In genomic region chr7:40093631-40094350, GRCh38 we compare ENCODE assay signal across 19 cellular contexts. TPM values are rescaled to one million over a fixed set of nuclear protein-coding genes. Genes with fewer than 3 reads are reported as not detected.
DNase-seq lines count a peak whose midpoint lies in the region; ATAC-seq and TF ChIP-seq lines count a peak whose summit lies in the region.
"Had no signal": no experiment of that assay in that cellular context is flagged by ENCODE, and none has a peak within 500 bp of the region (broad histone marks: within the 10 kb centered on the region; RNA-seq: fewer than 3 reads in every experiment).

No MANE protein-coding gene starts in this region.

- H3K36me3 ChIP-seq in CD8-positive, alpha-beta T cell (ENCODE audit: insufficient read depth, low read length), result peaks cover 35% of the 10 kb centered on the region
- peaks cover 66% of the 10 kb centered on the region for H3K36me3 ChIP-seq in endodermal cell (ENCODE audit: control insufficient read depth, insufficient read depth, low read length)

- H3K4me1 ChIP-seq in CD8-positive, alpha-beta T cell (ENCODE audit: insufficient read depth, low read length), result no peaks in the 10 kb centered on the region
- H3K4me1 ChIP-seq in endodermal cell (ENCODE audit: control insufficient read depth, insufficient read depth, low read length), result no peaks in the 10 kb centered on the region
- H3K4me1 ChIP-seq: BLaER1 had no signal

- no peak overlapping the region for H3K4me3 ChIP-seq in CD8-positive, alpha-beta T cell (ENCODE audit: low read depth, low read length)
- no peak overlapping the region for H3K4me3 ChIP-seq in endodermal cell (ENCODE audit: low read length)
- H3K4me3 ChIP-seq: BLaER1 had no signal

- in situ Hi-C loops in ACHN (cut with HindIII; ENCODE audit: low pct_ligation_motif_present, low pct_unique_long_range_greater_than_20kb, low sequenced_read_pairs), result no loop called here

- H3K9ac ChIP-seq in endodermal cell (ENCODE audit: extremely low read depth, low read length, poor library complexity, severe bottlenecking), result no peak overlapping the region
- H3K9ac ChIP-seq: BLaER1, KMS-11 had no signal

- no peaks in the 10 kb centered on the region for H3K4me1 Mint-ChIP-seq in activated CD8-positive, alpha-beta memory T cell treated with anti-CD3 and anti-CD28 coated beads, Interleukin-2, amount 10 ng/mL, durations not matched to agents 7 days and 5 days
- peaks cover 8% of the 10 kb centered on the region for H3K4me1 Mint-ChIP-seq in CD8-positive, alpha-beta T cell (ENCODE audit: low read depth)
- H3K4me1 Mint-ChIP-seq in endodermal cell (peaks cover 9% of the 10 kb centered on the region), osteocyte (ENCODE audit: unreplicated experiment) (peaks cover 5% of the 10 kb centered on the region)

- H3K36me3 Mint-ChIP-seq in activated CD8-positive, alpha-beta memory T cell treated with anti-CD3 and anti-CD28 coated beads, Interleukin-2, amount 10 ng/mL, durations not matched to agents 7 days and 5 days, result peaks cover 30% of the 10 kb centered on the region
- H3K36me3 Mint-ChIP-seq in CD8-positive, alpha-beta T cell, result peaks cover 69% of the 10 kb centered on the region
- H3K36me3 Mint-ChIP-seq in endodermal cell (ENCODE audit: low read depth), result peaks cover 39% of the 10 kb centered on the region
- peaks cover 50% of the 10 kb centered on the region for H3K36me3 Mint-ChIP-seq in osteocyte (ENCODE audit: unreplicated experiment)

- no peak for TF ChIP-seq CTCF in CD8-positive, alpha-beta T cell (IDR thresholded peaks at IDR 0.05)
- TF ChIP-seq CTCF in endodermal cell (conservative IDR thresholded peaks at IDR 0.05), result no peak
- TF ChIP-seq CTCF in osteocyte (IDR thresholded peaks at IDR 0.05), result no peak

- POLR2A ChIA-PET in CD8-positive, alpha-beta T cell (lab: Charles Lee), result interaction anchor here (0.5 to 0.6 kb wide), 2 partner anchors 8 to 188 kb away, joined by 3 read pairs; no protein-coding TSS in a partner anchor

- H3K27me3 Mint-ChIP-seq in activated CD8-positive, alpha-beta memory T cell treated with anti-CD3 and anti-CD28 coated beads, Interleukin-2, amount 10 ng/mL, durations not matched to agents 7 days and 5 days, result no peaks in the 10 kb centered on the region
- no peaks in the 10 kb centered on the region for H3K27me3 Mint-ChIP-seq in CD8-positive, alpha-beta T cell (ENCODE audit: low read depth)
- H3K27me3 Mint-ChIP-seq in endodermal cell (ENCODE audit: insufficient read depth) (no peaks in the 10 kb centered on the region), osteocyte (ENCODE audit: unreplicated experiment) (no peaks in the 10 kb centered on the region)

- H3K9me3 ChIP-seq in CD8-positive, alpha-beta T cell (ENCODE audit: low read length), result no peaks in the 10 kb centered on the region
- no peaks in the 10 kb centered on the region for H3K9me3 ChIP-seq in endodermal cell (ENCODE audit: control insufficient read depth, low read length)
- H3K9me3 ChIP-seq: BLaER1 had no signal

- DNase-seq in activated CD8-positive, alpha-beta memory T cell treated with anti-CD3 and anti-CD28 coated beads, Interleukin-2, amount 10 ng/mL, durations not matched to agents 7 days and 5 days, result no peak
- no peak for DNase-seq in activated CD8-positive, alpha-beta memory T cell treated with anti-CD3 and anti-CD28 coated beads for 24 hours
- no peak for DNase-seq in CD8-positive, alpha-beta T cell
- DNase-seq in endodermal cell (no peak), osteocyte (ENCODE audit: extremely low spot score, unreplicated experiment) (no peak), ACHN (no peak), DMS153 treated with DMSO at 0.1 percent for 48 hours (lab: John Stamatoyannopoulos, UW; ENCODE audit: unreplicated experiment) (no peak)
- DNase-seq: CD8-positive, alpha-beta memory T cell; DMS79; MV-4-11; NCI-H187; NCI-H2107; NCI-H510A; NCI-H774; SIG-M5 had no signal

- no peak for ATAC-seq in activated CD8-positive, alpha-beta memory T cell treated with anti-CD3 and anti-CD28 coated beads, Interleukin-2, amount 10 ng/mL, durations not matched to agents 7 days and 5 days
- ATAC-seq in CD8-positive, alpha-beta T cell, result no peak
- no peak for ATAC-seq in HG03139 (IDR thresholded peaks at IDR 0.05; ENCODE audit: unreplicated experiment)

- intact Hi-C loops in CD8-positive, alpha-beta T cell (cut with DNase I, micrococcal nuclease), result no loop called here

- CTCF ChIA-PET in activated CD8-positive, alpha-beta memory T cell treated with anti-CD3 and anti-CD28 coated beads, Interleukin-2, amount 10 ng/mL, durations not matched to agents 7 days and 5 days (lab: Charles Lee), result no interaction called here
- CTCF ChIA-PET in CD8-positive, alpha-beta T cell (lab: Charles Lee), result no interaction called here

- no peaks in the 10 kb centered on the region for H3K9me3 Mint-ChIP-seq in activated CD8-positive, alpha-beta memory T cell treated with anti-CD3 and anti-CD28 coated beads, Interleukin-2, amount 10 ng/mL, durations not matched to agents 7 days and 5 days (ENCODE audit: low read depth)
- no peaks in the 10 kb centered on the region for H3K9me3 Mint-ChIP-seq in CD8-positive, alpha-beta T cell
- no peaks in the 10 kb centered on the region for H3K9me3 Mint-ChIP-seq in endodermal cell
- H3K9me3 Mint-ChIP-seq in osteocyte (ENCODE audit: unreplicated experiment), result no peaks in the 10 kb centered on the region
- H3K9me3 Mint-ChIP-seq: CD8-positive, alpha-beta memory T cell had no signal

- H3K27ac Mint-ChIP-seq in activated CD8-positive, alpha-beta memory T cell treated with anti-CD3 and anti-CD28 coated beads, Interleukin-2, amount 10 ng/mL, durations not matched to agents 7 days and 5 days, result peak overlapping the region; percentile 2
- H3K27ac Mint-ChIP-seq in CD8-positive, alpha-beta T cell, result peak overlapping the region; percentile 22
- H3K27ac Mint-ChIP-seq in endodermal cell (peak overlapping the region; percentile 45), osteocyte (ENCODE audit: unreplicated experiment) (peak overlapping the region; percentile 52)

- H3K27ac ChIP-seq in CD8-positive, alpha-beta T cell (ENCODE audit: low read depth, low read length), result no peak overlapping the region
- no peak overlapping the region for H3K27ac ChIP-seq in endodermal cell (ENCODE audit: low read depth, low read length)
- H3K27ac ChIP-seq: BLaER1, KMS-11 had no signal

- WGBS in endodermal cell (ENCODE audit: insufficient coverage in 1 of 2, insufficient read length in 1 of 2), 2 experiments, result 92 to 100% methylated on average over 7 of the region's 8 CpGs

- no peak overlapping the region for H3K4me3 Mint-ChIP-seq in activated CD8-positive, alpha-beta memory T cell treated with anti-CD3 and anti-CD28 coated beads, Interleukin-2, amount 10 ng/mL, durations not matched to agents 7 days and 5 days
- no peak overlapping the region for H3K4me3 Mint-ChIP-seq in CD8-positive, alpha-beta T cell
- H3K4me3 Mint-ChIP-seq in endodermal cell (no peak overlapping the region), osteocyte (ENCODE audit: unreplicated experiment) (no peak overlapping the region)
- H3K4me3 Mint-ChIP-seq: CD8-positive, alpha-beta memory T cell had no signal

- H3K27me3 ChIP-seq in CD8-positive, alpha-beta T cell (ENCODE audit: insufficient read depth, low read length), result no peaks in the 10 kb centered on the region
- H3K27me3 ChIP-seq in endodermal cell (ENCODE audit: control insufficient read depth, insufficient read depth, low read length, poor library complexity, severe bottlenecking), result no peaks in the 10 kb centered on the region
- H3K27me3 ChIP-seq: BLaER1 had no signal

RNA-seq across cellular contexts. Expression of gene MPLKIP, which starts 40.6 kb away (rescaled TPM):
- 10 to 100 TPM; 36.1 to 38.9 TPM for total RNA-seq in activated CD8-positive, alpha-beta memory T cell treated with anti-CD3 and anti-CD28 coated beads, Interleukin-2, amount 10 ng/mL, durations not matched to agents 7 days and 5 days
- 10 to 100 TPM; 11.2 to 13.3 TPM for total RNA-seq in CD8-positive, alpha-beta T cell
- 10 to 100 TPM; 43.5 to 53.5 TPM for total RNA-seq in endodermal cell
- 51.6 TPM for polyA plus RNA-seq in endodermal cell (2013, experiment 1 of 2)
- polyA plus RNA-seq in endodermal cell (2013, experiment 2 of 2), result 46.2 TPM
- total RNA-seq in osteocyte, result 42.7 and 43.4 TPM in 2 replicates

RNA-seq across cellular contexts. Expression of gene SUGCT, which starts 41.0 kb away (rescaled TPM):
- total RNA-seq in activated CD8-positive, alpha-beta memory T cell treated with anti-CD3 and anti-CD28 coated beads, Interleukin-2, amount 10 ng/mL, durations not matched to agents 7 days and 5 days, result under 1 TPM; 0.21 to 0.61 TPM
- 1 to 10 TPM; 1.7 to 3.4 TPM for total RNA-seq in CD8-positive, alpha-beta T cell
- total RNA-seq in endodermal cell, result 1 to 10 TPM; 3.6 to 3.9 TPM
- polyA plus RNA-seq in endodermal cell (2013, experiment 1 of 2), result 5.6 TPM
- 5.9 TPM for polyA plus RNA-seq in endodermal cell (2013, experiment 2 of 2)
- total RNA-seq in osteocyte, result 11.9 and 14.1 TPM in 2 replicates
- total RNA-seq: HT-29 had no signal

Comparison
In these comparisons a context has a peak if more than half of its experiments do, and no peak if none do; other contexts are left out.
1. H3K27ac Mint-ChIP-seq: peak in every context shown above with its lines; median percentile 52 in osteocyte; 45 in endodermal cell; 22 in CD8-positive, alpha-beta T cell; 2 in activated CD8-positive, alpha-beta memory T cell treated with anti-CD3 and anti-CD28 coated beads, Interleukin-2, amount 10 ng/mL, durations not matched to agents 7 days and 5 days.